Comparison of ENCODE assay signal across 1 cellular context in the genomic region with DNA sequence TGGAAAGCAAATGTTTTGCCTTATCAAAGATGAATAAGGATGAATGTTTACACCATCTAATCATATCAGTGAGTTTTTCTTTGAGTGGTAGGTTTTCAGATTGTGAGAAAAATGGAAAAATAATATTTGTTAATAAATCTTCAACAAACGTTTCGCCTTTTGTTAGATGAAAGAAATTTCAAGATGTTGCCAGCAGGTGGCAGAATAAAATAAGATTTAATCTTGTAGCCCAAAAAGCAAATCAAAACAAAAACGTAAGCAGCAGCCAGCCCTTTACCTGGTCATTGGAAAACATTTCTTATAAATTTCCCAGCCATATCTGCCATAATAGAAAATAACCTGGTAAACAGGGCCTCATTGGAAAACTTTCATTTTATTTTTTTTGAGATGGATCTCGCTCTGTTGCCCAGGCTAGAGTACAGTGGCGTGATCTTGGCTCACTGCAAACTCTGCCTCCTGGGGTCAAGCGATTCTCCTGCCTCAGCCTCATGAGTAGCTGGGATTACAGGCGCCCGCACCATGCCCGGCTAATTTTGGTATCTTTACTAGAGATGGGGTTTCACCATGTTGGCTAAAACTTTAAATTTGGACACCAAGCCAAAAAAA.
TF ChIP-seq lines count a peak whose summit lies in the region.

No MANE protein-coding gene starts in this region.

TF ChIP-seq in HCT116, 20 proteins besides CTCF, POLR2A, EP300 and RAD21 (continued from another document):
- TF ChIP-seq, protein P1, sequence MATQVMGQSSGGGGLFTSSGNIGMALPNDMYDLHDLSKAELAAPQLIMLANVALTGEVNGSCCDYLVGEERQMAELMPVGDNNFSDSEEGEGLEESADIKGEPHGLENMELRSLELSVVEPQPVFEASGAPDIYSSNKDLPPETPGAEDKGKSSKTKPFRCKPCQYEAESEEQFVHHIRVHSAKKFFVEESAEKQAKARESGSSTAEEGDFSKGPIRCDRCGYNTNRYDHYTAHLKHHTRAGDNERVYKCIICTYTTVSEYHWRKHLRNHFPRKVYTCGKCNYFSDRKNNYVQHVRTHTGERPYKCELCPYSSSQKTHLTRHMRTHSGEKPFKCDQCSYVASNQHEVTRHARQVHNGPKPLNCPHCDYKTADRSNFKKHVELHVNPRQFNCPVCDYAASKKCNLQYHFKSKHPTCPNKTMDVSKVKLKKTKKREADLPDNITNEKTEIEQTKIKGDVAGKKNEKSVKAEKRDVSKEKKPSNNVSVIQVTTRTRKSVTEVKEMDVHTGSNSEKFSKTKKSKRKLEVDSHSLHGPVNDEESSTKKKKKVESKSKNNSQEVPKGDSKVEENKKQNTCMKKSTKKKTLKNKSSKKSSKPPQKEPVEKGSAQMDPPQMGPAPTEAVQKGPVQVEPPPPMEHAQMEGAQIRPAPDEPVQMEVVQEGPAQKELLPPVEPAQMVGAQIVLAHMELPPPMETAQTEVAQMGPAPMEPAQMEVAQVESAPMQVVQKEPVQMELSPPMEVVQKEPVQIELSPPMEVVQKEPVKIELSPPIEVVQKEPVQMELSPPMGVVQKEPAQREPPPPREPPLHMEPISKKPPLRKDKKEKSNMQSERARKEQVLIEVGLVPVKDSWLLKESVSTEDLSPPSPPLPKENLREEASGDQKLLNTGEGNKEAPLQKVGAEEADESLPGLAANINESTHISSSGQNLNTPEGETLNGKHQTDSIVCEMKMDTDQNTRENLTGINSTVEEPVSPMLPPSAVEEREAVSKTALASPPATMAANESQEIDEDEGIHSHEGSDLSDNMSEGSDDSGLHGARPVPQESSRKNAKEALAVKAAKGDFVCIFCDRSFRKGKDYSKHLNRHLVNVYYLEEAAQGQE (IDR thresholded peaks at IDR 0.05; ENCODE audit: low read depth), result no peak
- TF ChIP-seq ZFX (IDR thresholded peaks at IDR 0.05), result no peak
- TF ChIP-seq EZH2phosphoT487 (IDR thresholded peaks at IDR 0.05; ENCODE audit: borderline replicate concordance), result no peak
- no peak for TF ChIP-seq ZNF274 (IDR thresholded peaks at IDR 0.05; ENCODE audit: low read depth, low read length)
- no peak for TF ChIP-seq YY1 (IDR thresholded peaks at IDR 0.05; ENCODE audit: extremely low read depth, insufficient replicate concordance, low read depth, low read length)
- TF ChIP-seq EGR1 (IDR thresholded peaks at IDR 0.05; ENCODE audit: low read depth), result no peak
- TF ChIP-seq EZH2 (IDR thresholded peaks at IDR 0.05), result no peak
- TF ChIP-seq, protein P2, sequence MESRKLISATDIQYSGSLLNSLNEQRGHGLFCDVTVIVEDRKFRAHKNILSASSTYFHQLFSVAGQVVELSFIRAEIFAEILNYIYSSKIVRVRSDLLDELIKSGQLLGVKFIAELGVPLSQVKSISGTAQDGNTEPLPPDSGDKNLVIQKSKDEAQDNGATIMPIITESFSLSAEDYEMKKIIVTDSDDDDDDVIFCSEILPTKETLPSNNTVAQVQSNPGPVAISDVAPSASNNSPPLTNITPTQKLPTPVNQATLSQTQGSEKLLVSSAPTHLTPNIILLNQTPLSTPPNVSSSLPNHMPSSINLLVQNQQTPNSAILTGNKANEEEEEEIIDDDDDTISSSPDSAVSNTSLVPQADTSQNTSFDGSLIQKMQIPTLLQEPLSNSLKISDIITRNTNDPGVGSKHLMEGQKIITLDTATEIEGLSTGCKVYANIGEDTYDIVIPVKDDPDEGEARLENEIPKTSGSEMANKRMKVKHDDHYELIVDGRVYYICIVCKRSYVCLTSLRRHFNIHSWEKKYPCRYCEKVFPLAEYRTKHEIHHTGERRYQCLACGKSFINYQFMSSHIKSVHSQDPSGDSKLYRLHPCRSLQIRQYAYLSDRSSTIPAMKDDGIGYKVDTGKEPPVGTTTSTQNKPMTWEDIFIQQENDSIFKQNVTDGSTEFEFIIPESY (IDR thresholded peaks at IDR 0.05; ENCODE audit: extremely low read depth, insufficient replicate concordance, low read length), result no peak
- no peak for TF ChIP-seq TCF7L2 (IDR thresholded peaks at IDR 0.05; ENCODE audit: borderline replicate concordance, extremely low read depth, insufficient read depth, insufficient read length)
- no peak for TF ChIP-seq SRF (IDR thresholded peaks at IDR 0.05; ENCODE audit: low read depth)
- TF ChIP-seq, protein P3, sequence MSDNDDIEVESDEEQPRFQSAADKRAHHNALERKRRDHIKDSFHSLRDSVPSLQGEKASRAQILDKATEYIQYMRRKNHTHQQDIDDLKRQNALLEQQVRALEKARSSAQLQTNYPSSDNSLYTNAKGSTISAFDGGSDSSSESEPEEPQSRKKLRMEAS (IDR thresholded peaks at IDR 0.05), result no peak
- TF ChIP-seq FOSL1 (IDR thresholded peaks at IDR 0.05; ENCODE audit: low read depth), result no peak
TF ChIP-seq in HCT116: peak in this region for 0.
